Comparison of ENCODE assay signal across 9 cellular contexts in the genomic region with DNA sequence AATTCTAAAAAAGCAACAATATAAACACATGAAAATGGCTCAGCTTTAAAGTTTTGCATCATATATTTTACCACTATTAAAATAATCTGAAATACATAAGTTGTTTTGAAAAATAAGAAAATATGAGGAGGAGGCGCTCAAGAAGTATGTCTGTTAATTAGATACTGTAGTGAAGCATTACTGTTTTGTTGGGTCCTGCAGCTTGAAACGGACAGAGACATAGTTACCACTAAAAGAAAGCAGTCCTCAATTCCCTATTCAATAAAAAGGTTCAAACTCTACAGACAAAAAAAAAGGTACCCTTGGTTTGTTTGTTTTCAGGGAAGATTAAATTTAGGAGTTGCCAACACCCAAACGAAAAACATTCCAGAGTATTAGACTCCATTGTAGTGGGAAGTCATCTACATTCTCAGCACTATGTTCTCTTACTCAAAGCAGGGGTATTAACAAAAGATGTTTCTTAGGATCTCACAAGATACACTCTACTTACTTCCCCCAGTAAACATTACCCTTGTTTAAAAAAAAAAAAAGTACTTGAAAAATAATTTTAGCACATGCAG. TPM values are rescaled to one million over a fixed set of nuclear protein-coding genes. Genes with fewer than 3 reads are reported as not detected.
DNase-seq lines count a peak whose midpoint lies in the region; ATAC-seq and TF ChIP-seq lines count a peak whose summit lies in the region.
"Had no signal": no experiment of that assay in that cellular context is flagged by ENCODE, and none has a peak within 500 bp of the region (broad histone marks: within the 10 kb centered on the region; RNA-seq: fewer than 3 reads in every experiment).

No MANE protein-coding gene starts in this region.

- H3K36me3 ChIP-seq in cardiac muscle cell (no peaks in the 10 kb centered on the region), ascending aorta (no peaks in the 10 kb centered on the region)

- H3K27me3 ChIP-seq in cardiac muscle cell (no peaks in the 10 kb centered on the region), ascending aorta (no peaks in the 10 kb centered on the region)

- H3K27ac ChIP-seq in cardiac muscle cell = no peak overlapping the region
- H3K27ac ChIP-seq in ascending aorta = peak overlapping the region; percentile 93 to 99

- peaks cover 9% of the 10 kb centered on the region for H3K27me3 Mint-ChIP-seq in type B pancreatic cell

- ATAC-seq in Right ventricle myocardium inferior (no peak), GM21576 (IDR thresholded peaks at IDR 0.05; ENCODE audit: unreplicated experiment) (no peak)

- H3K4me1 Mint-ChIP-seq in type B pancreatic cell (ENCODE audit: unreplicated experiment) = peaks cover 13% of the 10 kb centered on the region

- H3K27ac Mint-ChIP-seq in type B pancreatic cell = peak overlapping the region; percentile 92

- peaks cover 22% of the 10 kb centered on the region for H3K4me1 ChIP-seq in cardiac muscle cell (ENCODE audit: low read depth)
- H3K4me1 ChIP-seq in ascending aorta = peaks cover 0 to 22% of the 10 kb centered on the region in 2 donors

- H3K36me3 Mint-ChIP-seq in type B pancreatic cell = no peaks in the 10 kb centered on the region

- DNase-seq in cardiac muscle cell (ENCODE audit: low read depth in 1 of 2, low spot score in 1 of 2) (peak in 1 of 2 donors; percentile 11), Right ventricle myocardium inferior (ENCODE audit: missing footprints) (no peak), ascending aorta (ENCODE audit: low spot score in 2 of 2) (no peak), left kidney (ENCODE audit: low read depth, low spot score) (peak; percentile 18), type B pancreatic cell (ENCODE audit: extremely low spot score, unreplicated experiment) (no peak), iPS-NIHi11 (ENCODE audit: low spot score) (no peak), germinal center (ENCODE audit: low spot score) (no peak)
- DNase-seq: activated T-cell treated with anti-CD3 and anti-CD28 coated beads, Interleukin-2, amount 50 U/mL, for 48 hours had no signal

- no peaks in the 10 kb centered on the region for H3K9me3 ChIP-seq in cardiac muscle cell (ENCODE audit: low read depth)
- no peaks in the 10 kb centered on the region for H3K9me3 ChIP-seq in ascending aorta

- H3K4me3 ChIP-seq in cardiac muscle cell (peak overlapping the region; percentile 94), ascending aorta (peak overlapping the region; percentile 96 to 99)

- intact Hi-C loops in Right ventricle myocardium inferior (cut with DNase I) (no loop called here), ascending aorta (cut with DNase I) (loop anchor here (2.0 kb wide), 1 partner anchor 131 kb away; no protein-coding TSS in a partner anchor)

- H3K4me3 Mint-ChIP-seq in type B pancreatic cell = peak overlapping the region; percentile 92

- H3K9me3 Mint-ChIP-seq in type B pancreatic cell = no peaks in the 10 kb centered on the region

- TF ChIP-seq CTCF in cardiac muscle cell (IDR thresholded peaks at IDR 0.05; ENCODE audit: low read depth, low read length) (no peak), ascending aorta (IDR thresholded peaks at IDR 0.05) (no peak), type B pancreatic cell (conservative IDR thresholded peaks at IDR 0.05) (no peak)

RNA-seq across cellular contexts. Expression of a gene that starts 3.0 kb away (rescaled TPM):
- total RNA-seq in cardiac muscle cell (79.8 and 94.0 TPM in 2 replicates), Right ventricle myocardium inferior (11.8 TPM), ascending aorta (75.4 TPM), type B pancreatic cell (ENCODE audit: low replicate concordance) (72.8 and 107 TPM in 2 replicates)
- 58.1 and 113 TPM in 2 replicates for polyA plus RNA-seq in cardiac muscle cell
